In genomic region chr3:123261666-123262065, GRCh38 we compare ENCODE assay signal across 13 cellular contexts. TPM values are rescaled to one million over a fixed set of nuclear protein-coding genes. Genes with fewer than 3 reads are reported as not detected.
DNase-seq lines count a peak whose midpoint lies in the region; ATAC-seq, FAIRE-seq and TF ChIP-seq lines count a peak whose summit lies in the region.
"Had no signal": no experiment of that assay in that cellular context is flagged by ENCODE, and none has a peak within 500 bp of the region (broad histone marks: within the 10 kb centered on the region; RNA-seq: fewer than 3 reads in every experiment).

No MANE protein-coding gene starts in this region.

- peaks cover 33% of the 10 kb centered on the region for H3K36me3 Mint-ChIP-seq in CD4-positive, CD25-positive, alpha-beta regulatory T cell

- H3K4me1 ChIP-seq in CD4-positive, CD25-positive, alpha-beta regulatory T cell (ENCODE audit: control insufficient read depth, insufficient read depth, low read length, poor library complexity, severe bottlenecking) = no peaks in the 10 kb centered on the region
- H3K4me1 ChIP-seq in GM12878 (ENCODE audit: control insufficient read depth, insufficient read depth, low read length) = no peaks in the 10 kb centered on the region

- H3K9me3 Mint-ChIP-seq in CD4-positive, CD25-positive, alpha-beta regulatory T cell = peaks cover 0 to 1% (median 0%) of the 10 kb centered on the region in 7 donors

- H3K79me2 ChIP-seq in GM12878 (ENCODE audit: control insufficient read depth, insufficient read depth, low read length) = no peaks in the 10 kb centered on the region

- peak; percentile 26 for FAIRE-seq in GM12891 (lab: Jason Lieb, UNC)
- no peak for FAIRE-seq in GM12878 (lab: Jason Lieb, UNC)

- H3K27me3 ChIP-seq in CD4-positive, CD25-positive, alpha-beta regulatory T cell (ENCODE audit: control insufficient read depth, insufficient read depth, low read length) = no peaks in the 10 kb centered on the region
- H3K27me3 ChIP-seq in GM12878 (replicated peaks in 1 of 2; ENCODE audit: control insufficient read depth in 2 of 2, insufficient read depth in 2 of 2, low read length in 1 of 2) = no peaks in the 10 kb centered on the region

- peaks cover 9% of the 10 kb centered on the region for H3K36me3 ChIP-seq in CD4-positive, CD25-positive, alpha-beta regulatory T cell (ENCODE audit: control insufficient read depth, insufficient read depth, low read length)
- no peaks in the 10 kb centered on the region; a peak in 1 of 4 replicates for H3K36me3 ChIP-seq in GM12878 (ENCODE audit: control insufficient read depth in 2 of 2, insufficient read depth in 2 of 2, low read length in 1 of 2)

- no peak for TF ChIP-seq RAD21 in GM12878 (IDR thresholded peaks at IDR 0.05; ENCODE audit: insufficient read depth, low read depth, low read length)

- TF ChIP-seq POLR2A in GM12891 (IDR thresholded peaks at IDR 0.05; ENCODE audit: low read depth, low read length) (no peak), GM12878 (IDR thresholded peaks at IDR 0.05; ENCODE audit: low read depth, low read length) (no peak)

- no peaks in the 10 kb centered on the region for H3K9me3 ChIP-seq in CD4-positive, CD25-positive, alpha-beta regulatory T cell (ENCODE audit: control insufficient read depth in 2 of 2, low read length in 2 of 2)
- H3K9me3 ChIP-seq in GM12878 (replicated peaks; ENCODE audit: control insufficient read depth, insufficient read depth, low read length) = no peaks in the 10 kb centered on the region; the same call in 2 of the 3 replicates

- no peaks in the 10 kb centered on the region for H4K20me1 ChIP-seq in GM12878 (ENCODE audit: control insufficient read depth, insufficient read depth)

- H3K27ac Mint-ChIP-seq in CD4-positive, CD25-positive, alpha-beta regulatory T cell = no peak overlapping the region
- H3K27ac Mint-ChIP-seq: IgD-negative memory B cell, T-helper 17 cell had no signal

- no peak overlapping the region for H3K4me3 ChIP-seq in CD4-positive, CD25-positive, alpha-beta regulatory T cell (ENCODE audit: low read depth, low read length)
- no peak overlapping the region for H3K4me3 ChIP-seq in GM12878

- DNase-seq in CD4-positive, CD25-positive, alpha-beta regulatory T cell = peak in 1 of 3 donors; percentile 82
- DNase-seq in GM12891 (ENCODE audit: insufficient read length, low spot score) (no peak), GM12878 (ENCODE audit: low read depth, low spot score) (no peak), NCI-H774 (lab: John Stamatoyannopoulos, UW) (no peak)
- DNase-seq: NCI-H1436, NCI-H226, NCI-H526 treated with DMSO at 0.1 percent for 48 hours, SHP77 treated with DMSO at 0.1 percent for 48 hours, T-helper 17 cell had no signal

- in situ Hi-C loops in GM12878 (cut with MboI) = no loop called here

- RAD21 ChIA-PET in GM12878 (lab: Charles Lee; ENCODE audit: unreplicated experiment) = no interaction called here

- SMC1A ChIA-PET in GM12878 (lab: Charles Lee; ENCODE audit: uncharacterized antibody, unreplicated experiment) = no interaction called here

- H3K27ac ChIP-seq in CD4-positive, CD25-positive, alpha-beta regulatory T cell (ENCODE audit: insufficient read depth, low read length, poor library complexity, severe bottlenecking) = no peak overlapping the region
- H3K27ac ChIP-seq in GM12878 (ENCODE audit: control insufficient read depth, insufficient read depth) = no peak overlapping the region

- no peak overlapping the region for H3K4me2 ChIP-seq in GM12878 (ENCODE audit: control insufficient read depth, insufficient read depth)

- TF ChIP-seq EP300 in GM12878 (IDR thresholded peaks at IDR 0.05; ENCODE audit: borderline replicate concordance in 1 of 2, control insufficient read depth in 1 of 2, low read depth in 2 of 2, low read length in 2 of 2) = no peak

- ATAC-seq in CD4-positive, CD25-positive, alpha-beta regulatory T cell (ENCODE audit: low read depth in 2 of 2) = peak; percentile 64 to 72
- ATAC-seq in HG02763 (IDR thresholded peaks at IDR 0.05; ENCODE audit: unreplicated experiment) (peak; percentile 48), GM12878 (no peak), GM21367 (IDR thresholded peaks at IDR 0.05; ENCODE audit: unreplicated experiment) (no peak), GM18861 (IDR thresholded peaks at IDR 0.05; ENCODE audit: unreplicated experiment) (no peak)
- ATAC-seq: T-helper 17 cell had no signal

- CTCF ChIA-PET in GM12878 (lab: Yijun Ruan, JAX) = interaction anchor here (1.0 kb wide), 1 partner anchor 318 kb away, joined by 3 read pairs; no protein-coding TSS in a partner anchor

- WGBS in GM12878 (ENCODE audit: insufficient coverage, insufficient replicate concordance, low lambda C conversion rate, missing lambda C conversion rate) = 27% methylated on average over 3 of the region's 3 CpGs

- no peaks in the 10 kb centered on the region for H3K27me3 Mint-ChIP-seq in CD4-positive, CD25-positive, alpha-beta regulatory T cell
- H3K27me3 Mint-ChIP-seq: IgD-negative memory B cell, T-helper 17 cell had no signal

- no peak overlapping the region for H3K9ac ChIP-seq in GM12878 (ENCODE audit: control insufficient read depth, insufficient read depth, low read length)

- TF ChIP-seq CTCF in GM12878 (IDR thresholded peaks at IDR 0.05 in 2 of 3, conservative IDR thresholded peaks at IDR 0.05 in 1 of 3; ENCODE audit: control insufficient read depth in 2 of 3, extremely low read depth in 1 of 3, insufficient read depth in 1 of 3, low read depth in 3 of 3, low read length in 3 of 3) = no peak

- POLR2A ChIA-PET in GM12878 (lab: Charles Lee) = interaction anchor here (0.5 kb wide), 1 partner anchor 12 kb away, joined by 4 read pairs; no protein-coding TSS in a partner anchor

- peaks cover 4 to 20% (median 12%) of the 10 kb centered on the region in 4 donors for H3K4me1 Mint-ChIP-seq in CD4-positive, CD25-positive, alpha-beta regulatory T cell
- H3K4me1 Mint-ChIP-seq: T-helper 17 cell had no signal

- intact Hi-C loops in GM12878 (cut with micrococcal nuclease; ENCODE audit: unreplicated experiment) = loop anchor here (5.0 kb wide), 1 partner anchor 319 kb away; no protein-coding TSS in a partner anchor

- no peak overlapping the region for H3K4me3 Mint-ChIP-seq in CD4-positive, CD25-positive, alpha-beta regulatory T cell
- H3K4me3 Mint-ChIP-seq: IgD-negative memory B cell, T-helper 17 cell had no signal

- H2AFZ ChIP-seq in GM12878 (ENCODE audit: control insufficient read depth, low read depth, low read length) = no peak overlapping the region

- BruUV-seq in GM12878 (replicated peaks; lab: Mats Ljungman, UMichigan) = no TSS peak

TF ChIP-seq in GM12891, 5 proteins besides CTCF, POLR2A, EP300 and RAD21:
- TF ChIP-seq POU2F2 (IDR thresholded peaks at IDR 0.05; ENCODE audit: low read depth, low read length) (no peak), TAF1 (IDR thresholded peaks at IDR 0.05; ENCODE audit: low read depth, low read length) (no peak), SPI1 (IDR thresholded peaks at IDR 0.05; ENCODE audit: low read depth, low read length) (no peak), PAX5 (IDR thresholded peaks at IDR 0.05; ENCODE audit: insufficient read depth, low read length, severe bottlenecking) (no peak), POLR2AphosphoS5 (IDR thresholded peaks at IDR 0.05; ENCODE audit: low read depth, low read length) (no peak)

TF ChIP-seq in GM12878, 131 proteins besides CTCF, POLR2A, EP300 and RAD21:
- TF ChIP-seq DPF2 (IDR thresholded peaks at IDR 0.05) = no peak
- TF ChIP-seq, protein P1, sequence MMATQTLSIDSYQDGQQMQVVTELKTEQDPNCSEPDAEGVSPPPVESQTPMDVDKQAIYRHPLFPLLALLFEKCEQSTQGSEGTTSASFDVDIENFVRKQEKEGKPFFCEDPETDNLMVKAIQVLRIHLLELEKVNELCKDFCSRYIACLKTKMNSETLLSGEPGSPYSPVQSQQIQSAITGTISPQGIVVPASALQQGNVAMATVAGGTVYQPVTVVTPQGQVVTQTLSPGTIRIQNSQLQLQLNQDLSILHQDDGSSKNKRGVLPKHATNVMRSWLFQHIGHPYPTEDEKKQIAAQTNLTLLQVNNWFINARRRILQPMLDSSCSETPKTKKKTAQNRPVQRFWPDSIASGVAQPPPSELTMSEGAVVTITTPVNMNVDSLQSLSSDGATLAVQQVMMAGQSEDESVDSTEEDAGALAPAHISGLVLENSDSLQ (IDR thresholded peaks at IDR 0.05) = peak; percentile 34; the same call in 1 of the 2 replicates

RNA-seq across cellular contexts. Expression of gene SEC22A, which starts 59.9 kb away (rescaled TPM):
- 22.9 TPM for total RNA-seq in CD4-positive, CD25-positive, alpha-beta regulatory T cell
- polyA plus RNA-seq in CD4-positive, CD25-positive, alpha-beta regulatory T cell = 10 to 100 TPM; 14.9 to 23.1 (median 18.7) TPM
- polyA plus RNA-seq in GM12891 (2012; ENCODE audit: low read depth, missing spikeins) = 15.1 TPM
- 35.9 and 36.4 TPM in 2 replicates for total RNA-seq in GM12878 (2013; cell fraction: nucleolus; rRNA removed)
- total RNA-seq in GM12878 (2014; rRNA removed) = 37.6 and 38.9 TPM in 2 replicates
- total RNA-seq in GM12878 (2014; rRNA removed; fragmentation: Illumina TruSeq; extraction: Trizol) = 35.9 and 37.5 TPM in 2 replicates
- total RNA-seq in GM12878 (2021) = 17.9 and 19.3 TPM in 2 replicates
- polyA plus RNA-seq in GM12878 (2011; ENCODE audit: low read depth) = 7.7 TPM
- 35.7 and 39.2 TPM in 2 replicates for polyA plus RNA-seq in GM12878 (2011; rRNA removed)
- polyA plus RNA-seq in GM12878 (2011; cell fraction: cytosol; rRNA removed) = 20.7 and 27.4 TPM in 2 replicates
- polyA plus RNA-seq in GM12878 (2011; cell fraction: nucleus; rRNA removed) = 15.9 and 17.8 TPM in 2 replicates
- 17.0 and 17.7 TPM in 2 replicates for polyA plus RNA-seq in GM12878 (2012)
- polyA plus RNA-seq in GM12878 (2014; fragmentation: Illumina TruSeq; extraction: Trizol) = 34.9 and 37.9 TPM in 2 replicates
- polyA plus RNA-seq in GM12878 (2014; fragmentation: Nextera tagmentation; extraction: Ambion mirVana) = 10 to 100 TPM; 39.9 to 70.3 TPM
- 18.8 and 25.8 TPM in 2 replicates for polyA plus RNA-seq in GM12878 (2014; rRNA removed)
- 10 to 100 TPM; 37.9 to 45.1 TPM for polyA plus RNA-seq in GM12878 (2016; fragmentation: Nextera tagmentation; extraction: Ambion mirVana)
- 22.4 and 33.1 TPM in 2 replicates for polyA minus RNA-seq in GM12878 (2011; rRNA and poly(A)+ RNA removed)
- 13.5 and 13.9 TPM in 2 replicates for polyA minus RNA-seq in GM12878 (2011; cell fraction: cytosol; rRNA and poly(A)+ RNA removed)
- polyA minus RNA-seq in GM12878 (2011; cell fraction: nucleus; rRNA and poly(A)+ RNA removed) = 19.3 TPM in 2 replicates

Comparison
In these comparisons a context has a peak if more than half of its experiments do, and no peak if none do; other contexts are left out.
1. ATAC-seq: peak in CD4-positive, CD25-positive, alpha-beta regulatory T cell (2 of 2) and HG02763 (single experiment); none in GM12878 (single experiment), GM21367 (single experiment) and GM18861 (single experiment).